ENCODE assay signal across 20 cellular contexts in the genomic region with DNA sequence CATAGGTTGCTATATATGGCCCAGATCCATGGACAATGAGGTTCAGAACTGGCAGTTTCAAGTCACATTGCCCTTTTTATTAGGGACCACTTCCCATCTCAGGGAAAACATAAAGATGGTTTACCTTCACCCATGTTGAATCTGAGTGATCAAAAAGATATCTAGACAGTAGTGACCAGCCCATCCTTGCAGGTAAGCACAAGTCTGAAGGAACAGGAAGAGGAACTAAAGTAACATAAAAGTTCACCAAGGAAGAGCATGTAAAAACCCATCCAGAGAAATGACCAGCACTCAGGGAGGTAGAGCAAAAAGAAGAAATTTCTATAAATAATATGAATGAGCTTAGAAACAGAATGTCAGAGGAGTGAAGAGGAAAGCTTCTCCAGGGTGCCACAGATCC.
"Had no signal": no experiment of that assay in that cellular context is flagged by ENCODE, and none has a peak within 500 bp of the region (broad histone marks: within the 10 kb centered on the region; RNA-seq: fewer than 3 reads in every experiment).

No MANE protein-coding gene starts in this region.

- H3K4me3 Mint-ChIP-seq: activated B cell treated with CpG ODN at 0.5 μM for 24 hours; activated CD4-positive, alpha-beta T cell treated with anti-CD3 and anti-CD28 coated beads, Interleukin-2, amount 10 ng/mL, durations not matched to agents 24 days and 14 days; activated naive CD8-positive, alpha-beta T cell treated with anti-CD3 and anti-CD28 coated beads for 36 hours; activated T-cell treated with anti-CD3 and anti-CD28 coated beads, Interleukin-2, amount 50 U/mL, for 72 hours; brain; dendritic cell treated with granulocyte-macrophage colony-stimulating factor and Interleukin-4, amounts not matched to agents 40 ng/mL and 50 ng/mL, for 4 days; neural progenitor cell; stimulated activated memory B cell treated with anti-CD40 and anti-IgM and Interleukin-4, amounts not matched to agents 10 μg/mL and 1 μg/mL and 100 μg/mL, for 72 hours had no signal

- H3K27me3 Mint-ChIP-seq: activated B cell treated with CpG ODN at 0.5 μM for 24 hours; activated CD4-positive, alpha-beta T cell treated with anti-CD3 and anti-CD28 coated beads, Interleukin-2, amount 10 ng/mL, durations not matched to agents 24 days and 14 days; activated naive CD8-positive, alpha-beta T cell treated with anti-CD3 and anti-CD28 coated beads for 36 hours; stimulated activated memory B cell treated with anti-CD40 and anti-IgM and Interleukin-4, amounts not matched to agents 10 μg/mL and 1 μg/mL and 100 μg/mL, for 72 hours had no signal

- H3K9me3 Mint-ChIP-seq: activated B cell treated with CpG ODN at 0.5 μM for 24 hours; activated CD4-positive, alpha-beta T cell treated with anti-CD3 and anti-CD28 coated beads, Interleukin-2, amount 10 ng/mL, durations not matched to agents 24 days and 14 days; activated naive CD8-positive, alpha-beta T cell treated with anti-CD3 and anti-CD28 coated beads for 36 hours; activated T-cell treated with anti-CD3 and anti-CD28 coated beads, Interleukin-2, amount 50 U/mL, for 72 hours; brain; neural progenitor cell; stimulated activated memory B cell treated with anti-CD40 and anti-IgM and Interleukin-4, amounts not matched to agents 10 μg/mL and 1 μg/mL and 100 μg/mL, for 72 hours had no signal

- H3K4me3 ChIP-seq: gastroesophageal sphincter, left lung, neural progenitor cell, pancreas, thyroid gland, uterus had no signal

- H3K9me3 ChIP-seq: gastroesophageal sphincter, left lung, pancreas, thyroid gland, uterus had no signal

- H3K4me1 ChIP-seq: pancreas, uterus had no signal

- H3K36me3 Mint-ChIP-seq: activated naive CD8-positive, alpha-beta T cell treated with anti-CD3 and anti-CD28 coated beads for 36 hours; stimulated activated memory B cell treated with anti-CD40 and anti-IgM and Interleukin-4, amounts not matched to agents 10 μg/mL and 1 μg/mL and 100 μg/mL, for 72 hours had no signal

- ATAC-seq: activated T-cell treated with anti-CD3 and anti-CD28 coated beads, Interleukin-2, amount 50 U/mL, for 72 hours; left lung; stimulated activated memory B cell treated with anti-CD40 and anti-IgM and Interleukin-4, amounts not matched to agents 10 μg/mL and 1 μg/mL and 100 μg/mL, for 72 hours had no signal

- DNase-seq: activated B cell treated with CpG ODN at 0.5 μM for 24 hours; activated CD4-positive, alpha-beta T cell treated with anti-CD3 and anti-CD28 coated beads, Interleukin-2, amount 10 ng/mL, durations not matched to agents 24 days and 14 days; activated CD8-positive, alpha-beta memory T cell treated with anti-CD3 and anti-CD28 coated beads, Interleukin-2, amount 50 U/mL, for 48 hours; activated gamma-delta T cell; activated naive CD8-positive, alpha-beta T cell treated with anti-CD3 and anti-CD28 coated beads for 36 hours; activated T-cell treated with anti-CD3 and anti-CD28 coated beads, Interleukin-2, amount 50 U/mL, for 72 hours; amygdala; cerebellar nuclear complex; effector memory CD4-positive, alpha-beta T cell; left lung; pancreas; T-helper 2 cell; thyroid gland; uterus had no signal

- H3K4me2 ChIP-seq: neural progenitor cell had no signal

- FAIRE-seq: TTC549 had no signal

- H3K4me1 Mint-ChIP-seq: activated B cell treated with CpG ODN at 0.5 μM for 24 hours; activated CD4-positive, alpha-beta T cell treated with anti-CD3 and anti-CD28 coated beads, Interleukin-2, amount 10 ng/mL, durations not matched to agents 24 days and 14 days; activated naive CD8-positive, alpha-beta T cell treated with anti-CD3 and anti-CD28 coated beads for 36 hours; stimulated activated memory B cell treated with anti-CD40 and anti-IgM and Interleukin-4, amounts not matched to agents 10 μg/mL and 1 μg/mL and 100 μg/mL, for 72 hours had no signal

- H3K27ac ChIP-seq: gastroesophageal sphincter, left lung, neural progenitor cell, pancreas, thyroid gland, uterus had no signal

- H3K27ac Mint-ChIP-seq: activated B cell treated with CpG ODN at 0.5 μM for 24 hours; activated CD4-positive, alpha-beta T cell treated with anti-CD3 and anti-CD28 coated beads, Interleukin-2, amount 10 ng/mL, durations not matched to agents 24 days and 14 days; activated naive CD8-positive, alpha-beta T cell treated with anti-CD3 and anti-CD28 coated beads for 36 hours; activated T-cell treated with anti-CD3 and anti-CD28 coated beads, Interleukin-2, amount 50 U/mL, for 72 hours; dendritic cell treated with granulocyte-macrophage colony-stimulating factor and Interleukin-4, amounts not matched to agents 40 ng/mL and 50 ng/mL, for 4 days; neural progenitor cell; stimulated activated memory B cell treated with anti-CD40 and anti-IgM and Interleukin-4, amounts not matched to agents 10 μg/mL and 1 μg/mL and 100 μg/mL, for 72 hours had no signal
